ENCODE assay signal across 8 cellular contexts in the genomic region with DNA sequence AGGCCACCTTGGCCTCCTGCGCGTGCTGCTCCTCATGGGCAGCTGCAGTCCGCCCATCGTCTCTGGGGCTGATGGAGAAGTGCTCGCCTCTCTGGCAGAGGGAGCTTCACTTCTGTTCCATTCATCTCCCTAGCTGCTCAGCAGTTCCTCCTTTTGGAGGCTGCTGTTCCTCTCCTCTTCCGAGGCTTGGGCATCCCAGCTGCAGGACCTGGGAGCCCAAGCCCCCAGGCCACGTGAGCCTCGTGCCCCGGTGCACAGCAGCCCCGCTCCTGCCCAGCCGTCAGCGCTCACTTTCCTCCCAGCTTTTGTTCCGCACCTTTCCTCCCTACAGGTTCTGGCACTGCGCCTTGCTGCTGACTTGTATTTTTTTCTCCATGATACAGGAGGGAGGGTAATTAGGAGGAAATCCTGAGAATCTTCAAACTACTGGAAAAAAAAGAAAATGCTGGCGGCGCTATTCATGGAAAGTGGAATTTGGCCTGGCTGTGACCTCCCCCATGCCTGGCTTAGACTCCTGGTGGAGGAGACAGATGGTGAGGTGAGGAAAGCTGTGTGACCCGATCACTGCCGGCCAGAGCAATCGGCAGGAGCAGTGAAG.
DNase-seq lines count a peak whose midpoint lies in the region; ATAC-seq and TF ChIP-seq lines count a peak whose summit lies in the region.
"Had no signal": no experiment of that assay in that cellular context is flagged by ENCODE, and none has a peak within 500 bp of the region (broad histone marks: within the 10 kb centered on the region; RNA-seq: fewer than 3 reads in every experiment).

No MANE protein-coding gene starts in this region.

- no peak overlapping the region for H3K27ac ChIP-seq in hepatocyte
- H3K27ac ChIP-seq: KMS-11 had no signal

- H3K4me3 ChIP-seq in hepatocyte: no peak overlapping the region
- H3K4me3 ChIP-seq in retinal pigment epithelial cell (ENCODE audit: low read length): peak overlapping the region; percentile 22

- H3K36me3 ChIP-seq in hepatocyte (replicated peaks; ENCODE audit: insufficient read depth, low read depth): no peaks in the 10 kb centered on the region

- no peaks in the 10 kb centered on the region for H4K20me1 ChIP-seq in hepatocyte (ENCODE audit: insufficient read depth, poor library complexity, severe bottlenecking)

- H3K79me2 ChIP-seq in hepatocyte: no peaks in the 10 kb centered on the region

- DNase-seq in M059J (ENCODE audit: low read depth): peak; percentile 10
- peak; percentile 12 for DNase-seq in hepatocyte (ENCODE audit: low spot score)
- DNase-seq in retinal pigment epithelial cell (ENCODE audit: low read depth): no peak
- no peak for DNase-seq in NCI-H1417 (lab: John Stamatoyannopoulos, UW)
- DNase-seq in activated CD4-positive, alpha-beta T cell treated with anti-CD3 and anti-CD28 coated beads, Interleukin-2, amount 50 U/mL, for 1 hour: no peak

- peak overlapping the region; percentile 45 for H3K4me2 ChIP-seq in hepatocyte
- H3K4me2 ChIP-seq: KMS-11 had no signal

- H3K4me1 ChIP-seq in hepatocyte (ENCODE audit: insufficient read depth): peaks cover 15% of the 10 kb centered on the region

- ATAC-seq in SK-N-SH treated with all-trans-retinoic acid at 6 μM for 48 hours (peak; percentile 74), HG03521 (IDR thresholded peaks at IDR 0.05; ENCODE audit: unreplicated experiment) (no peak)

- H2AFZ ChIP-seq in hepatocyte: no peak overlapping the region

- H3K27me3 ChIP-seq in hepatocyte: no peaks in the 10 kb centered on the region

- no peaks in the 10 kb centered on the region for H3K9me3 ChIP-seq in hepatocyte (ENCODE audit: low read depth)

- TF ChIP-seq CTCF in hepatocyte (IDR thresholded peaks at IDR 0.05; ENCODE audit: poor library complexity): no peak
- TF ChIP-seq CTCF in retinal pigment epithelial cell (conservative IDR thresholded peaks at IDR 0.05; ENCODE audit: low read depth, low read length): peak; percentile 14

- 73% methylated on average over 19 of the region's 19 CpGs for WGBS in hepatocyte (ENCODE audit: low lambda C conversion rate, missing lambda C conversion rate)

- no peaks in the 10 kb centered on the region for H3K9me2 ChIP-seq in hepatocyte (replicated peaks; ENCODE audit: insufficient read depth)

TF ChIP-seq in SK-N-SH treated with all-trans-retinoic acid at 6 μM for 48 hours, 23 proteins besides CTCF, POLR2A, EP300 and RAD21:
- no peak for TF ChIP-seq GLIS3 (CRISPR knock-in tag; IDR thresholded peaks at IDR 0.05)
- TF ChIP-seq, protein P1, sequence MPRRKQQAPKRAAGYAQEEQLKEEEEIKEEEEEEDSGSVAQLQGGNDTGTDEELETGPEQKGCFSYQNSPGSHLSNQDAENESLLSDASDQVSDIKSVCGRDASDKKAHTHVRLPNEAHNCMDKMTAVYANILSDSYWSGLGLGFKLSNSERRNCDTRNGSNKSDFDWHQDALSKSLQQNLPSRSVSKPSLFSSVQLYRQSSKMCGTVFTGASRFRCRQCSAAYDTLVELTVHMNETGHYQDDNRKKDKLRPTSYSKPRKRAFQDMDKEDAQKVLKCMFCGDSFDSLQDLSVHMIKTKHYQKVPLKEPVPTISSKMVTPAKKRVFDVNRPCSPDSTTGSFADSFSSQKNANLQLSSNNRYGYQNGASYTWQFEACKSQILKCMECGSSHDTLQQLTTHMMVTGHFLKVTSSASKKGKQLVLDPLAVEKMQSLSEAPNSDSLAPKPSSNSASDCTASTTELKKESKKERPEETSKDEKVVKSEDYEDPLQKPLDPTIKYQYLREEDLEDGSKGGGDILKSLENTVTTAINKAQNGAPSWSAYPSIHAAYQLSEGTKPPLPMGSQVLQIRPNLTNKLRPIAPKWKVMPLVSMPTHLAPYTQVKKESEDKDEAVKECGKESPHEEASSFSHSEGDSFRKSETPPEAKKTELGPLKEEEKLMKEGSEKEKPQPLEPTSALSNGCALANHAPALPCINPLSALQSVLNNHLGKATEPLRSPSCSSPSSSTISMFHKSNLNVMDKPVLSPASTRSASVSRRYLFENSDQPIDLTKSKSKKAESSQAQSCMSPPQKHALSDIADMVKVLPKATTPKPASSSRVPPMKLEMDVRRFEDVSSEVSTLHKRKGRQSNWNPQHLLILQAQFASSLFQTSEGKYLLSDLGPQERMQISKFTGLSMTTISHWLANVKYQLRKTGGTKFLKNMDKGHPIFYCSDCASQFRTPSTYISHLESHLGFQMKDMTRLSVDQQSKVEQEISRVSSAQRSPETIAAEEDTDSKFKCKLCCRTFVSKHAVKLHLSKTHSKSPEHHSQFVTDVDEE (CRISPR knock-in tag; IDR thresholded peaks at IDR 0.05): no peak
- TF ChIP-seq, protein P2, sequence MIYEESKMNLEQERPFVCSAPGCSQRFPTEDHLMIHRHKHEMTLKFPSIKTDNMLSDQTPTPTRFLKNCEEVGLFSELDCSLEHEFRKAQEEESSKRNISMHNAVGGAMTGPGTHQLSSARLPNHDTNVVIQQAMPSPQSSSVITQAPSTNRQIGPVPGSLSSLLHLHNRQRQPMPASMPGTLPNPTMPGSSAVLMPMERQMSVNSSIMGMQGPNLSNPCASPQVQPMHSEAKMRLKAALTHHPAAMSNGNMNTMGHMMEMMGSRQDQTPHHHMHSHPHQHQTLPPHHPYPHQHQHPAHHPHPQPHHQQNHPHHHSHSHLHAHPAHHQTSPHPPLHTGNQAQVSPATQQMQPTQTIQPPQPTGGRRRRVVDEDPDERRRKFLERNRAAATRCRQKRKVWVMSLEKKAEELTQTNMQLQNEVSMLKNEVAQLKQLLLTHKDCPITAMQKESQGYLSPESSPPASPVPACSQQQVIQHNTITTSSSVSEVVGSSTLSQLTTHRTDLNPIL (CRISPR knock-in tag; IDR thresholded peaks at IDR 0.05; ENCODE audit: low read depth): no peak

Comparison
In these comparisons a context has a peak if more than half of its experiments do, and no peak if none do; other contexts are left out.
1. DNase-seq: peak in M059J (single experiment) and hepatocyte (single experiment); none in retinal pigment epithelial cell (single experiment), NCI-H1417 (0 of 3) and activated CD4-positive, alpha-beta T cell treated with anti-CD3 and anti-CD28 coated beads, Interleukin-2, amount 50 U/mL, for 1 hour (single experiment).